8 cellular contexts compared by ENCODE assay signal in the genomic region with DNA sequence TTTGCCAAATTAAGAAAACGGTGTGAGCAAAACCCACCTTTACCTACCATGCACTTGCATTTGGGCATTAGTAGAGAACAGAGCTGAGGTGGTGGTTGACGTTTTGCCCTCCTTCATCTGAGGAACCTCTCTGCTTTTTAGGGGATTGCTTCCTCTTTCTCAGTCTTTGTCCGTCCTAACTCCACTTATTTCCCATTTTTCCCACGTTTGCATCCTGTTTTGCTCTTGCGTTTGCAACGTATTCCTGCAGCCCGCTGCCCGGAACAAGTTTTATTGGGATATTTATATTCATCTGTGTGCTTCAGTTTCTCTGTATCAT. TPM values are rescaled to one million over a fixed set of nuclear protein-coding genes. Genes with fewer than 3 reads are reported as not detected.
A peak's percentile ranks its signal among the peaks of the same experiment; 100 is the strongest.
DNase-seq lines count a peak whose midpoint lies in the region; ATAC-seq and TF ChIP-seq lines count a peak whose summit lies in the region.

No MANE protein-coding gene starts in this region.

- H3K36me3 ChIP-seq in BE2C (no peaks in the 10 kb centered on the region), left lung (no peaks in the 10 kb centered on the region), tibial nerve (peaks cover 0 to 6% (median 0%) of the 10 kb centered on the region in 3 donors)

- H3K27ac ChIP-seq in left lung (peak overlapping the region; percentile 94 to 97), tibial nerve (peak overlapping the region; percentile 96 to 98 (median 97))

- H3K4me1 ChIP-seq in BE2C, result no peaks in the 10 kb centered on the region
- peaks cover 4 to 33% of the 10 kb centered on the region in 2 donors for H3K4me1 ChIP-seq in left lung
- H3K4me1 ChIP-seq in tibial nerve, result peaks cover 0 to 42% (median 13%) of the 10 kb centered on the region in 4 donors

- no peak for TF ChIP-seq POLR2A in tibial nerve (IDR thresholded peaks at IDR 0.05)

- no peaks in the 10 kb centered on the region for H3K27me3 ChIP-seq in BE2C
- no peaks in the 10 kb centered on the region for H3K27me3 ChIP-seq in left lung
- no peaks in the 10 kb centered on the region for H3K27me3 ChIP-seq in tibial nerve

- intact Hi-C loops in left lung (cut with DNase I), result no loop called here

- no peak for TF ChIP-seq CTCF in BE2C (IDR thresholded peaks at IDR 0.05; ENCODE audit: low read depth, low read length)
- TF ChIP-seq CTCF in astrocyte of the cerebellum (IDR thresholded peaks at IDR 0.05; ENCODE audit: low read depth, low read length, missing control alignments), result no peak
- no peak for TF ChIP-seq CTCF in left lung (IDR thresholded peaks at IDR 0.05)
- no peak for TF ChIP-seq CTCF in tibial nerve (IDR thresholded peaks at IDR 0.05)

- H3K4me3 ChIP-seq in BE2C (ENCODE audit: low read depth, low read length) (peak overlapping the region; percentile 99), astrocyte of the cerebellum (ENCODE audit: low read depth, low read length) (peak overlapping the region; percentile 99), left lung (peak overlapping the region; percentile 87 to 95), tibial nerve (peak overlapping the region; percentile 59 to 91 (median 82))

- in situ Hi-C loops in astrocyte of the cerebellum (cut with HindIII; ENCODE audit: low sequenced_read_pairs), result no loop called here

- TF ChIP-seq EP300 in tibial nerve (IDR thresholded peaks at IDR 0.05), result no peak

- DNase-seq in BE2C, result no peak
- DNase-seq in astrocyte of the cerebellum (ENCODE audit: low read depth), result no peak
- DNase-seq in left lung, result no peak
- DNase-seq in tibial nerve (ENCODE audit: low spot score in 2 of 2), result no peak
- no peak for DNase-seq in cerebellar cortex (ENCODE audit: low spot score)
- no peak for DNase-seq in D341Med (ENCODE audit: low spot score)

- 1 to 4% methylated on average over 8 of the region's 8 CpGs for WGBS in tibial nerve, 2 donors

- ATAC-seq in GM19468 (IDR thresholded peaks at IDR 0.05; ENCODE audit: extremely low read depth, unreplicated experiment), result peak; percentile 11
- ATAC-seq in HG03558 (IDR thresholded peaks at IDR 0.05; ENCODE audit: extremely low read depth, unreplicated experiment), result peak; percentile 17
- ATAC-seq in left lung, result peak; percentile 59

- H3K9me3 ChIP-seq in BE2C (no peaks in the 10 kb centered on the region), left lung (no peaks in the 10 kb centered on the region), tibial nerve (no peaks in the 10 kb centered on the region)

RNA-seq across cellular contexts. Expression of a gene that starts 0.4 kb away (rescaled TPM):
- 106 TPM for polyA plus RNA-seq in BE2C (2012; ENCODE audit: insufficient read depth, insufficient read length, low read depth)
- total RNA-seq in left lung (100 to 1,000 TPM; 173 to 189 TPM), tibial nerve (100 to 1,000 TPM; 167 to 275 (median 248) TPM)
